Comparison of ENCODE assay signal across 12 cellular contexts in genomic region chr12:6934110-6934509, GRCh38. TPM values are rescaled to one million over a fixed set of nuclear protein-coding genes. Genes with fewer than 3 reads are reported as not detected.
A peak's percentile ranks its signal among the peaks of the same experiment; 100 is the strongest.
DNase-seq lines count a peak whose midpoint lies in the region; FAIRE-seq and TF ChIP-seq lines count a peak whose summit lies in the region.
"Had no signal": no experiment of that assay in that cellular context is flagged by ENCODE, and none has a peak within 500 bp of the region (broad histone marks: within the 10 kb centered on the region; RNA-seq: fewer than 3 reads in every experiment).

No MANE protein-coding gene starts in this region.

- H3K4me3 ChIP-seq in GM23248 = no peak overlapping the region
- no peak overlapping the region for H3K4me3 ChIP-seq in skeletal muscle cell (ENCODE audit: low read depth, low read length)

- H3K4me1 Mint-ChIP-seq in activated T-helper 2 cell treated with anti-CD3 and anti-CD28 coated beads, Interferon-gamma antibody, Interleukin-2, Interleukin-4, amounts not matched to agents 10 μg/mL and 5 μg/mL and 100 μg/mL, durations not matched to agents 14 hours and 24 hours and 36 hours (ENCODE audit: low read depth) = peaks cover 63% of the 10 kb centered on the region
- H3K4me1 Mint-ChIP-seq in glutamatergic neuron (ENCODE audit: low read depth, unreplicated experiment) = peaks cover 10% of the 10 kb centered on the region

- H2AFZ ChIP-seq in GM23248 = no peak overlapping the region

- H3K36me3 ChIP-seq in GM23248 (ENCODE audit: low read depth) = peaks cover 14% of the 10 kb centered on the region; the same call in 1 of the 2 replicates

- no peaks in the 10 kb centered on the region for H3K9me2 ChIP-seq in GM23248 (ENCODE audit: insufficient read depth)

- H3K9me3 ChIP-seq in GM23248 (ENCODE audit: low read depth) = no peaks in the 10 kb centered on the region

- peaks cover 48% of the 10 kb centered on the region for H3F3A ChIP-seq in GM23248 (ENCODE audit: insufficient read depth)

- intact Hi-C loops in activated T-helper 2 cell treated with anti-CD3 and anti-CD28 coated beads, Interferon-gamma antibody, Interleukin-2, Interleukin-4, amounts not matched to agents 10 μg/mL and 5 μg/mL and 100 μg/mL, durations not matched to agents 14 hours and 24 hours and 36 hours (cut with micrococcal nuclease) = no loop called here

- H3K9ac ChIP-seq in GM23248 = peak overlapping the region; percentile 30; the same call in 1 of the 2 replicates

- H3K4me1 ChIP-seq in GM23248 (ENCODE audit: insufficient read depth) = peaks cover 29% of the 10 kb centered on the region
- H3K4me1 ChIP-seq: foreskin keratinocyte had no signal

- peaks cover 48% of the 10 kb centered on the region for H3K36me3 Mint-ChIP-seq in activated T-helper 2 cell treated with anti-CD3 and anti-CD28 coated beads, Interferon-gamma antibody, Interleukin-2, Interleukin-4, amounts not matched to agents 10 μg/mL and 5 μg/mL and 100 μg/mL, durations not matched to agents 14 hours and 24 hours and 36 hours (ENCODE audit: low read depth)
- peaks cover 7% of the 10 kb centered on the region for H3K36me3 Mint-ChIP-seq in glutamatergic neuron (ENCODE audit: unreplicated experiment)

- H3K4me3 Mint-ChIP-seq in activated T-helper 2 cell treated with anti-CD3 and anti-CD28 coated beads, Interferon-gamma antibody, Interleukin-2, Interleukin-4, amounts not matched to agents 10 μg/mL and 5 μg/mL and 100 μg/mL, durations not matched to agents 14 hours and 24 hours and 36 hours (ENCODE audit: low read depth) = peak overlapping the region; percentile 6
- peak overlapping the region; percentile 25 for H3K4me3 Mint-ChIP-seq in glutamatergic neuron (ENCODE audit: unreplicated experiment)

- H3K4me2 ChIP-seq in GM23248 (ENCODE audit: unreplicated experiment) = no peak overlapping the region

- in situ Hi-C loops in GM23248 (cut with MboI) = no loop called here

- FAIRE-seq in H54 (lab: Jason Lieb, UNC) = no peak

- no peak for TF ChIP-seq CTCF in glutamatergic neuron (IDR thresholded peaks at IDR 0.05; ENCODE audit: partially characterized antibody, unreplicated experiment)

- WGBS in GM23248 (ENCODE audit: low coverage in 1 of 2, low lambda C conversion rate in 2 of 2, missing lambda C conversion rate in 2 of 2), 2 experiments = 62 to 63% methylated on average over 8 of the region's 8 CpGs

- H3K9me3 Mint-ChIP-seq in activated T-helper 2 cell treated with anti-CD3 and anti-CD28 coated beads, Interferon-gamma antibody, Interleukin-2, Interleukin-4, amounts not matched to agents 10 μg/mL and 5 μg/mL and 100 μg/mL, durations not matched to agents 14 hours and 24 hours and 36 hours = no peaks in the 10 kb centered on the region
- peaks cover 19% of the 10 kb centered on the region for H3K9me3 Mint-ChIP-seq in glutamatergic neuron (ENCODE audit: unreplicated experiment)

- peaks cover 76% of the 10 kb centered on the region for H3K79me2 ChIP-seq in GM23248 (ENCODE audit: insufficient read depth)

- peaks cover 14% of the 10 kb centered on the region; the same call in 1 of the 2 replicates for H4K20me1 ChIP-seq in GM23248 (ENCODE audit: insufficient read depth)

- DNase-seq in GM23248 (peak; percentile 42), glutamatergic neuron (no peak), skeletal muscle cell (ENCODE audit: low read depth) (peak; percentile 31), dedifferentiated amniotic fluid mesenchymal stem cell (ENCODE audit: extremely low spot score) (no peak), SW480 (ENCODE audit: low spot score) (no peak), H54 (ENCODE audit: insufficient read length, low spot score) (no peak), activated gamma-delta T cell treated with Interleukin-2 at 50 U/mL for 16 hours (no peak)
- DNase-seq in activated T-helper 2 cell treated with anti-CD3 and anti-CD28 coated beads, Interferon-gamma antibody, Interleukin-2, Interleukin-4, amounts not matched to agents 10 μg/mL and 5 μg/mL and 100 μg/mL, durations not matched to agents 14 hours and 24 hours and 36 hours (ENCODE audit: low spot score) = no peak
- DNase-seq: activated CD4-positive, alpha-beta T cell treated with anti-CD3 and anti-CD28 coated beads, Interleukin-2, amount 50 U/mL, for 1 hour; foreskin keratinocyte; NCI-H446 treated with DMSO at 0.1 percent for 48 hours; nucleus accumbens had no signal

- H3K27ac Mint-ChIP-seq in activated T-helper 2 cell treated with anti-CD3 and anti-CD28 coated beads, Interferon-gamma antibody, Interleukin-2, Interleukin-4, amounts not matched to agents 10 μg/mL and 5 μg/mL and 100 μg/mL, durations not matched to agents 14 hours and 24 hours and 36 hours = peak overlapping the region; percentile 95
- no peak overlapping the region for H3K27ac Mint-ChIP-seq in glutamatergic neuron (ENCODE audit: unreplicated experiment)

- H3K27ac ChIP-seq in GM23248 = peak overlapping the region; percentile 30
- H3K27ac ChIP-seq: foreskin keratinocyte had no signal

- H3K27me3 ChIP-seq in GM23248 (replicated peaks; ENCODE audit: insufficient read depth) = no peaks in the 10 kb centered on the region
- H3K27me3 ChIP-seq: foreskin keratinocyte had no signal

- no peak for TF ChIP-seq POLR2A in H54 (IDR thresholded peaks at IDR 0.05; ENCODE audit: low read depth, low read length)

- no peaks in the 10 kb centered on the region for H3K27me3 Mint-ChIP-seq in activated T-helper 2 cell treated with anti-CD3 and anti-CD28 coated beads, Interferon-gamma antibody, Interleukin-2, Interleukin-4, amounts not matched to agents 10 μg/mL and 5 μg/mL and 100 μg/mL, durations not matched to agents 14 hours and 24 hours and 36 hours (ENCODE audit: low read depth)
- peaks cover 11% of the 10 kb centered on the region for H3K27me3 Mint-ChIP-seq in glutamatergic neuron (ENCODE audit: unreplicated experiment)

RNA-seq across cellular contexts. Expression of gene ATN1, which starts 6.4 kb away (rescaled TPM):
- 6.5 and 8.7 TPM in 2 replicates for total RNA-seq in GM23248 (2014; rRNA removed; shearing (Covaris generic))
- polyA plus RNA-seq in GM23248 (2016; fragmentation: Nextera tagmentation; extraction: Ambion mirVana) = 13.3 and 14.7 TPM in 2 replicates
- total RNA-seq in activated T-helper 2 cell treated with anti-CD3 and anti-CD28 coated beads, Interferon-gamma antibody, Interleukin-2, Interleukin-4, amounts not matched to agents 10 μg/mL and 5 μg/mL and 100 μg/mL, durations not matched to agents 14 hours and 24 hours and 36 hours = 66.8 and 70.5 TPM in 2 replicates
- 94.6 TPM for total RNA-seq in glutamatergic neuron (ENCODE audit: unreplicated experiment)

RNA-seq across cellular contexts. Expression of gene RNU7-1, which starts 9.5 kb away (rescaled TPM):
- not detected in 2 replicates for total RNA-seq in GM23248 (2014; rRNA removed; shearing (Covaris generic))
- not detected in 2 replicates for polyA plus RNA-seq in GM23248 (2016; fragmentation: Nextera tagmentation; extraction: Ambion mirVana)
- not detected in 2 replicates for total RNA-seq in activated T-helper 2 cell treated with anti-CD3 and anti-CD28 coated beads, Interferon-gamma antibody, Interleukin-2, Interleukin-4, amounts not matched to agents 10 μg/mL and 5 μg/mL and 100 μg/mL, durations not matched to agents 14 hours and 24 hours and 36 hours
- not detected for total RNA-seq in glutamatergic neuron (ENCODE audit: unreplicated experiment)
- total RNA-seq: foreskin keratinocyte had no signal
- polyA plus RNA-seq: foreskin keratinocyte had no signal

RNA-seq across cellular contexts. Expression of gene C12orf57, which starts 9.7 kb away (rescaled TPM):
- 261 and 264 TPM in 2 replicates for total RNA-seq in GM23248 (2014; rRNA removed; shearing (Covaris generic))
- 247 and 257 TPM in 2 replicates for polyA plus RNA-seq in GM23248 (2016; fragmentation: Nextera tagmentation; extraction: Ambion mirVana)
- total RNA-seq in activated T-helper 2 cell treated with anti-CD3 and anti-CD28 coated beads, Interferon-gamma antibody, Interleukin-2, Interleukin-4, amounts not matched to agents 10 μg/mL and 5 μg/mL and 100 μg/mL, durations not matched to agents 14 hours and 24 hours and 36 hours = 158 and 173 TPM in 2 replicates
- total RNA-seq in glutamatergic neuron (ENCODE audit: unreplicated experiment) = 184 TPM

RNA-seq across cellular contexts. Expression of gene PTPN6, which starts 17.0 kb away (rescaled TPM):
- not detected in 2 replicates for total RNA-seq in GM23248 (2014; rRNA removed; shearing (Covaris generic))
- polyA plus RNA-seq in GM23248 (2016; fragmentation: Nextera tagmentation; extraction: Ambion mirVana) = 0.21 and 0.35 TPM in 2 replicates
- total RNA-seq in activated T-helper 2 cell treated with anti-CD3 and anti-CD28 coated beads, Interferon-gamma antibody, Interleukin-2, Interleukin-4, amounts not matched to agents 10 μg/mL and 5 μg/mL and 100 μg/mL, durations not matched to agents 14 hours and 24 hours and 36 hours = 250 and 252 TPM in 2 replicates
- 3.8 TPM for total RNA-seq in glutamatergic neuron (ENCODE audit: unreplicated experiment)

RNA-seq across cellular contexts. Expression of gene ENO2, which starts 19.7 kb away (rescaled TPM):
- 10.1 and 16.3 TPM in 2 replicates for total RNA-seq in GM23248 (2014; rRNA removed; shearing (Covaris generic))
- polyA plus RNA-seq in GM23248 (2016; fragmentation: Nextera tagmentation; extraction: Ambion mirVana) = 32.8 and 34.2 TPM in 2 replicates
- total RNA-seq in activated T-helper 2 cell treated with anti-CD3 and anti-CD28 coated beads, Interferon-gamma antibody, Interleukin-2, Interleukin-4, amounts not matched to agents 10 μg/mL and 5 μg/mL and 100 μg/mL, durations not matched to agents 14 hours and 24 hours and 36 hours = 230 and 235 TPM in 2 replicates
- 182 TPM for total RNA-seq in glutamatergic neuron (ENCODE audit: unreplicated experiment)

Comparison
In these comparisons a context has a peak if more than half of its experiments do, and no peak if none do; other contexts are left out.
1. DNase-seq: peak in GM23248 (single experiment) and skeletal muscle cell (single experiment); none in activated T-helper 2 cell treated with anti-CD3 and anti-CD28 coated beads, Interferon-gamma antibody, Interleukin-2, Interleukin-4, amounts not matched to agents 10 μg/mL and 5 μg/mL and 100 μg/mL, durations not matched to agents 14 hours and 24 hours and 36 hours (single experiment), glutamatergic neuron (single experiment), dedifferentiated amniotic fluid mesenchymal stem cell (single experiment), SW480 (single experiment), H54 (single experiment) and activated gamma-delta T cell treated with Interleukin-2 at 50 U/mL for 16 hours (single experiment).